Comparison of ENCODE assay signal across 2 cellular contexts in genomic region chr6:26554669-26555504, GRCh38.
TF ChIP-seq lines count a peak whose summit lies in the region.

No MANE protein-coding gene starts in this region.

TF ChIP-seq in GM12891, 5 proteins besides CTCF, POLR2A, EP300 and RAD21 (continued from another document):
- TF ChIP-seq PAX5 (IDR thresholded peaks at IDR 0.05; ENCODE audit: insufficient read depth, low read length, severe bottlenecking) (no peak), POLR2AphosphoS5 (IDR thresholded peaks at IDR 0.05; ENCODE audit: low read depth, low read length) (no peak)

TF ChIP-seq in GM12878, 131 proteins besides CTCF, POLR2A, EP300 and RAD21 (continued from another document and continues in another):
- TF ChIP-seq MAX (IDR thresholded peaks at IDR 0.05; ENCODE audit: low read depth, low read length) = peak; percentile 48; the same call in 1 of the 2 replicates
- 0 out of 2 replicates have a peak, but pooled peaks have one; percentile 25 for TF ChIP-seq MEF2A (IDR thresholded peaks at IDR 0.05; ENCODE audit: insufficient read depth, low read depth, low read length)
- peak; percentile 92 for TF ChIP-seq ZSCAN29 (IDR thresholded peaks at IDR 0.05)
- no peak for TF ChIP-seq RBBP5 (conservative IDR thresholded peaks at IDR 0.05)
- TF ChIP-seq MLLT1 (IDR thresholded peaks at IDR 0.05) = peak; percentile 66
- TF ChIP-seq CREM (IDR thresholded peaks at IDR 0.05; ENCODE audit: low read depth) = 0 out of 2 replicates have a peak, but pooled peaks have one; percentile 16
- no peak for TF ChIP-seq SRF (IDR thresholded peaks at IDR 0.05; ENCODE audit: low read depth in 2 of 2, low read length in 2 of 2)
- TF ChIP-seq SKIL (IDR thresholded peaks at IDR 0.05; ENCODE audit: low read depth, poor library complexity, severe bottlenecking) = peak; percentile 58
- TF ChIP-seq TCF7 (IDR thresholded peaks at IDR 0.05; ENCODE audit: borderline replicate concordance) = peak; percentile 36; the same call in 1 of the 2 replicates
- TF ChIP-seq HSF1 (IDR thresholded peaks at IDR 0.05; ENCODE audit: low read depth, low read length) = no peak
- TF ChIP-seq GABPA (IDR thresholded peaks at IDR 0.05; ENCODE audit: low read depth) = 0 out of 2 replicates have a peak, but pooled peaks have one; percentile 18
- no peak for TF ChIP-seq SMAD1 (IDR thresholded peaks at IDR 0.05; ENCODE audit: low read depth, partially characterized antibody)
- peak; percentile 43; the same call in 1 of the 2 replicates for TF ChIP-seq ZNF384 (IDR thresholded peaks at IDR 0.05; ENCODE audit: borderline replicate concordance, low read depth, low read length)
- TF ChIP-seq SMARCA5 (IDR thresholded peaks at IDR 0.05) = 0 out of 2 replicates have a peak, but pooled peaks have one; percentile 63
- no peak for TF ChIP-seq BCLAF1 (IDR thresholded peaks at IDR 0.05)
- TF ChIP-seq ZNF687 (IDR thresholded peaks at IDR 0.05) = peak; percentile 56
- TF ChIP-seq ATF7 (IDR thresholded peaks at IDR 0.05; ENCODE audit: low read depth) = 0 out of 2 replicates have a peak, but pooled peaks have one; percentile 27
- TF ChIP-seq ZBED1 (IDR thresholded peaks at IDR 0.05; ENCODE audit: borderline replicate concordance) = no peak
- TF ChIP-seq TARDBP (IDR thresholded peaks at IDR 0.05; ENCODE audit: borderline replicate concordance) = peak; percentile 52; the same call in 1 of the 2 replicates
- TF ChIP-seq CREB1 (IDR thresholded peaks at IDR 0.05; ENCODE audit: low read depth) = 0 out of 2 replicates have a peak, but pooled peaks have one; percentile 29
- peak; percentile 16; the same call in 1 of the 2 replicates for TF ChIP-seq TCF3 (IDR thresholded peaks at IDR 0.05; ENCODE audit: borderline replicate concordance, insufficient read depth, low read depth, low read length)
- no peak for TF ChIP-seq HDAC6 (IDR thresholded peaks at IDR 0.05; ENCODE audit: unreplicated experiment)
- TF ChIP-seq NKRF (conservative IDR thresholded peaks at IDR 0.05) = no peak
- TF ChIP-seq ATF2 (IDR thresholded peaks at IDR 0.05; ENCODE audit: low read length) = no peak
- peak; percentile 60; the same call in 1 of the 2 replicates for TF ChIP-seq MXI1 (IDR thresholded peaks at IDR 0.05; ENCODE audit: low read depth, low read length)
- no peak; the same call in 1 of the 2 replicates for TF ChIP-seq USF2 (IDR thresholded peaks at IDR 0.05; ENCODE audit: borderline replicate concordance, low read depth, low read length)
- TF ChIP-seq STAT3 (IDR thresholded peaks at IDR 0.05; ENCODE audit: low read depth, low read length) = no peak
- no peak for TF ChIP-seq REST (IDR thresholded peaks at IDR 0.05; ENCODE audit: low read depth, low read length)
- 0 out of 2 replicates have a peak, but pooled peaks have one; percentile 6 for TF ChIP-seq GATAD2B (conservative IDR thresholded peaks at IDR 0.05; ENCODE audit: low read depth)
- TF ChIP-seq ETV6 (conservative IDR thresholded peaks at IDR 0.05 in 1 of 2, IDR thresholded peaks at IDR 0.05 in 1 of 2; ENCODE audit: borderline replicate concordance in 1 of 2, low read depth in 1 of 2) = no peak
- 0 out of 2 replicates have a peak, but pooled peaks have one; percentile 11 for TF ChIP-seq RUNX3 (IDR thresholded peaks at IDR 0.05; ENCODE audit: low read length)
- peak; percentile 42; the same call in 1 of the 2 replicates for TF ChIP-seq TBL1XR1 (IDR thresholded peaks at IDR 0.05; ENCODE audit: low read depth, low read length)
- TF ChIP-seq BHLHE40 (IDR thresholded peaks at IDR 0.05; ENCODE audit: borderline replicate concordance in 1 of 2, low read depth in 2 of 2, low read length in 1 of 2) = no peak
- TF ChIP-seq NR2C2 (IDR thresholded peaks at IDR 0.05; ENCODE audit: borderline replicate concordance, control insufficient read depth, insufficient read length, low read depth) = no peak
